16 cellular contexts compared by ENCODE assay signal in genomic region chr17:80504671-80505413, GRCh38. TPM values are rescaled to one million over a fixed set of nuclear protein-coding genes. Genes with fewer than 3 reads are reported as not detected.
DNase-seq lines count a peak whose midpoint lies in the region; ATAC-seq lines count a peak whose summit lies in the region.
"Had no signal": no experiment of that assay in that cellular context is flagged by ENCODE, and none has a peak within 500 bp of the region (broad histone marks: within the 10 kb centered on the region; RNA-seq: fewer than 3 reads in every experiment).

No MANE protein-coding gene starts in this region.

- no peak for ATAC-seq in left cardiac atrium

- no peak overlapping the region for H3K4me3 ChIP-seq in skeletal muscle cell (ENCODE audit: low read depth, low read length)
- H3K4me3 ChIP-seq: thoracic aorta had no signal

- intact Hi-C loops in left cardiac atrium (cut with DNase I) = no loop called here

- DNase-seq in DMS 273 (lab: John Stamatoyannopoulos, UW; ENCODE audit: unreplicated experiment) (peak; percentile 53), DMS 273 treated with DMSO at 0.1 percent for 48 hours (lab: John Stamatoyannopoulos, UW) (no peak), RPMI7951 (ENCODE audit: low read depth) (peak; percentile 39), fibroblast of gingiva (ENCODE audit: low read depth) (peak; percentile 23), skeletal muscle cell (ENCODE audit: low read depth) (peak; percentile 94), HCEC 1CT (no peak), NCI-H774 (lab: John Stamatoyannopoulos, UW) (no peak), left cardiac atrium (no peak)
- DNase-seq: activated CD4-positive, alpha-beta T cell treated with anti-CD3 and anti-CD28 coated beads for 1 hour; DMS79; hypothalamus; Kasumi-1; mammary epithelial cell; NCI-H2029 treated with DMSO at 0.1 percent for 48 hours; occipital lobe had no signal

RNA-seq across cellular contexts. Expression of gene NPTX1, which starts 28.4 kb away (rescaled TPM):
- 2.5 and 4.6 TPM in 2 replicates for total RNA-seq in RPMI7951 (2014; rRNA removed; shearing (Covaris generic))
- not detected for total RNA-seq in left cardiac atrium

RNA-seq across cellular contexts. Expression of gene RPTOR, which starts 39.8 kb away (rescaled TPM):
- total RNA-seq in RPMI7951 (2014; rRNA removed; shearing (Covaris generic)) = 9.2 and 10.1 TPM in 2 replicates
- total RNA-seq in left cardiac atrium = 10 to 100 TPM; 18.9 to 22.9 TPM

Comparison
In these comparisons a context has a peak if more than half of its experiments do, and no peak if none do; other contexts are left out.
1. DNase-seq: peak in DMS 273 (single experiment), RPMI7951 (single experiment), fibroblast of gingiva (single experiment) and skeletal muscle cell (single experiment); none in DMS 273 treated with DMSO at 0.1 percent for 48 hours (single experiment), HCEC 1CT (single experiment), NCI-H774 (single experiment) and left cardiac atrium (single experiment).